Comparison of ENCODE assay signal across 7 cellular contexts in genomic region chr2:80136338-80136737, GRCh38.
"Had no signal": no experiment of that assay in that cellular context is flagged by ENCODE, and none has a peak within 500 bp of the region (broad histone marks: within the 10 kb centered on the region; RNA-seq: fewer than 3 reads in every experiment).

No MANE protein-coding gene starts in this region.

- H3K36me3 Mint-ChIP-seq: IgD-negative memory B cell had no signal

- H3K4me2 ChIP-seq: KMS-11 had no signal

- H3K27ac Mint-ChIP-seq: H9, IgD-negative memory B cell had no signal

- H2AFZ ChIP-seq: GM23248 had no signal

- ATAC-seq: HepG2 had no signal

- H3K9ac ChIP-seq: GM23248, KMS-11 had no signal

- H3K27me3 Mint-ChIP-seq: IgD-negative memory B cell had no signal

- H3K4me3 Mint-ChIP-seq: H9, IgD-negative memory B cell had no signal

- H3K4me1 Mint-ChIP-seq: IgD-negative memory B cell had no signal

- DNase-seq: GM23248, H9, HCEC 1CT, KBM-7 had no signal

- H3K27ac ChIP-seq: GM23248, KMS-11 had no signal

- H3K4me3 ChIP-seq: GM23248 had no signal
